Comparison of ENCODE assay signal across 13 cellular contexts in genomic region chr1:92736395-92736794, GRCh38. TPM values are rescaled to one million over a fixed set of nuclear protein-coding genes. Genes with fewer than 3 reads are reported as not detected.
DNase-seq lines count a peak whose midpoint lies in the region; ATAC-seq, FAIRE-seq and TF ChIP-seq lines count a peak whose summit lies in the region.
"Had no signal": no experiment of that assay in that cellular context is flagged by ENCODE, and none has a peak within 500 bp of the region (broad histone marks: within the 10 kb centered on the region; RNA-seq: fewer than 3 reads in every experiment).

No MANE protein-coding gene starts in this region.

- 61 to 69% (median 64%) methylated on average over 4 of the region's 4 CpGs for WGBS in heart left ventricle, 4 donors
- 60 to 66% methylated on average over 4 of the region's 4 CpGs for WGBS in testis, 2 donors

- H3K27ac Mint-ChIP-seq in activated naive CD8-positive, alpha-beta T cell treated with anti-CD3 and anti-CD28 coated beads, Interleukin-2, amount 50 U/mL, for 24 hours = no peak overlapping the region
- H3K27ac Mint-ChIP-seq: activated T-helper 17 cell treated with anti-CD3 and anti-CD28 coated beads, Interleukin-2, amount 50 U/mL, for 72 hours; stimulated activated naive CD8-positive, alpha-beta T cell treated with anti-CD3 and anti-CD28 coated beads, Interleukin-15, Interleukin-2, amounts not matched to agents 100 ng/mL and 50 ng/mL, for 24 hours had no signal

- no peak overlapping the region for H2AFZ ChIP-seq in endothelial cell of umbilical vein (ENCODE audit: low read depth, low read length)

- H3K79me2 ChIP-seq in endothelial cell of umbilical vein (ENCODE audit: control insufficient read depth, insufficient read depth, low read length) = peaks cover 4% of the 10 kb centered on the region

- no peaks in the 10 kb centered on the region for H3K9me3 Mint-ChIP-seq in activated naive CD8-positive, alpha-beta T cell treated with anti-CD3 and anti-CD28 coated beads, Interleukin-2, amount 50 U/mL, for 24 hours
- H3K9me3 Mint-ChIP-seq: activated T-helper 17 cell treated with anti-CD3 and anti-CD28 coated beads, Interleukin-2, amount 50 U/mL, for 72 hours; stimulated activated naive CD8-positive, alpha-beta T cell treated with anti-CD3 and anti-CD28 coated beads, Interleukin-15, Interleukin-2, amounts not matched to agents 100 ng/mL and 50 ng/mL, for 24 hours had no signal

- H3K4me1 ChIP-seq in heart left ventricle (peaks cover 0 to 13% (median 0%) of the 10 kb centered on the region in 12 donors), endothelial cell of umbilical vein (ENCODE audit: control insufficient read depth, extremely low read depth, insufficient read depth, low read length) (no peaks in the 10 kb centered on the region), testis (no peaks in the 10 kb centered on the region)

- peaks cover 4% of the 10 kb centered on the region for H3K27me3 Mint-ChIP-seq in activated naive CD8-positive, alpha-beta T cell treated with anti-CD3 and anti-CD28 coated beads, Interleukin-2, amount 50 U/mL, for 24 hours

- CTCF ChIA-PET in endothelial cell of umbilical vein (lab: Charles Lee) = interaction anchor here (0.6 to 2.8 kb wide), 7 partner anchors 8 to 426 kb away, joined by 3 to 12 read pairs (median 4); no protein-coding TSS in a partner anchor

- H3K4me3 ChIP-seq in heart left ventricle = no peak overlapping the region
- no peak overlapping the region for H3K4me3 ChIP-seq in endothelial cell of umbilical vein (replicated peaks in 1 of 3; ENCODE audit: insufficient read depth in 1 of 3, low read depth in 1 of 3, low read length in 3 of 3)
- no peak overlapping the region for H3K4me3 ChIP-seq in testis

- H3K36me3 Mint-ChIP-seq in activated naive CD8-positive, alpha-beta T cell treated with anti-CD3 and anti-CD28 coated beads, Interleukin-2, amount 50 U/mL, for 24 hours (ENCODE audit: low read depth) = no peaks in the 10 kb centered on the region

- ATAC-seq in heart left ventricle = peak in 3 of 4 donors; percentile 28 to 54 (median 45)
- no peak for ATAC-seq in Right ventricle myocardium inferior
- ATAC-seq in activated naive CD8-positive, alpha-beta T cell treated with anti-CD3 and anti-CD28 coated beads, Interleukin-2, amount 50 U/mL, for 24 hours = no peak
- no peak for ATAC-seq in HG03378 (IDR thresholded peaks at IDR 0.05; ENCODE audit: unreplicated experiment)
- ATAC-seq: activated T-helper 17 cell treated with anti-CD3 and anti-CD28 coated beads, Interleukin-2, amount 50 U/mL, for 72 hours had no signal

- H3K9me1 ChIP-seq in endothelial cell of umbilical vein (replicated peaks; ENCODE audit: control insufficient read depth, extremely low read depth, insufficient read depth, low read length) = no peaks in the 10 kb centered on the region

- POLR2A ChIA-PET in endothelial cell of umbilical vein (lab: Charles Lee) = no interaction called here

- H3K4me1 Mint-ChIP-seq in activated naive CD8-positive, alpha-beta T cell treated with anti-CD3 and anti-CD28 coated beads, Interleukin-2, amount 50 U/mL, for 24 hours = peaks cover 6% of the 10 kb centered on the region
- H3K4me1 Mint-ChIP-seq: activated T-helper 17 cell treated with anti-CD3 and anti-CD28 coated beads, Interleukin-2, amount 50 U/mL, for 72 hours had no signal

- peaks cover 0 to 24% (median 8%) of the 10 kb centered on the region in 9 donors for H3K36me3 ChIP-seq in heart left ventricle
- peaks cover 0 to 2% of the 10 kb centered on the region in 2 experiments for H3K36me3 ChIP-seq in endothelial cell of umbilical vein (ENCODE audit: control insufficient read depth in 2 of 2, extremely low read depth in 1 of 2, insufficient read depth in 2 of 2, low read length in 2 of 2)
- H3K36me3 ChIP-seq in testis (ENCODE audit: low read depth, missing control alignments) = no peaks in the 10 kb centered on the region

- peak in 5 of 12 donors; percentile 7 to 32 (median 24) for TF ChIP-seq CTCF in heart left ventricle (IDR thresholded peaks at IDR 0.05)
- TF ChIP-seq CTCF in endothelial cell of umbilical vein (IDR thresholded peaks at IDR 0.05; ENCODE audit: extremely low read depth in 1 of 2, insufficient read depth in 1 of 2, low read depth in 1 of 2, low read length in 2 of 2) = peak in 1 of 2 donors; percentile 17
- TF ChIP-seq CTCF in testis (IDR thresholded peaks at IDR 0.05) = peak in 1 of 3 experiments; percentile 17

- dilution Hi-C loops in endothelial cell of umbilical vein (cut with MboI; ENCODE audit: extremely low pct_ligation_motif_present, low sequenced_read_pairs) = no loop called here

- DNase-seq in heart left ventricle (no peak), Right ventricle myocardium inferior (ENCODE audit: missing footprints) (no peak), NAMALWA (ENCODE audit: low spot score) (peak; percentile 59), endothelial cell of umbilical vein (ENCODE audit: low read depth, low spot score) (peak; percentile 23), testis (peak; percentile 29), posterior vena cava (ENCODE audit: low spot score) (no peak)
- no peak for DNase-seq in activated naive CD8-positive, alpha-beta T cell treated with anti-CD3 and anti-CD28 coated beads, Interleukin-2, amount 50 U/mL, for 24 hours
- DNase-seq: Calu3, erythroblast, posterior cingulate gyrus had no signal

- H3K27ac ChIP-seq in heart left ventricle = no peak overlapping the region
- no peak overlapping the region for H3K27ac ChIP-seq in endothelial cell of umbilical vein (ENCODE audit: insufficient read depth, low read depth, low read length)
- no peak overlapping the region for H3K27ac ChIP-seq in testis

- no peak overlapping the region for H3K4me2 ChIP-seq in endothelial cell of umbilical vein (ENCODE audit: insufficient read depth, low read length)

- no TSS peak for BruUV-seq in endothelial cell of umbilical vein (replicated peaks; lab: Mats Ljungman, UMichigan)

- H3K4me3 Mint-ChIP-seq in activated naive CD8-positive, alpha-beta T cell treated with anti-CD3 and anti-CD28 coated beads, Interleukin-2, amount 50 U/mL, for 24 hours = no peak overlapping the region
- H3K4me3 Mint-ChIP-seq: activated T-helper 17 cell treated with anti-CD3 and anti-CD28 coated beads, Interleukin-2, amount 50 U/mL, for 72 hours; stimulated activated naive CD8-positive, alpha-beta T cell treated with anti-CD3 and anti-CD28 coated beads, Interleukin-15, Interleukin-2, amounts not matched to agents 100 ng/mL and 50 ng/mL, for 24 hours had no signal

- TF ChIP-seq POLR2A in heart left ventricle (IDR thresholded peaks at IDR 0.05) = no peak
- no peak for TF ChIP-seq POLR2A in endothelial cell of umbilical vein (IDR thresholded peaks at IDR 0.05; ENCODE audit: low read depth, low read length)
- TF ChIP-seq POLR2A in testis (IDR thresholded peaks at IDR 0.05) = no peak

- FAIRE-seq in endothelial cell of umbilical vein (lab: Jason Lieb, UNC) = no peak

- H3K9ac ChIP-seq in endothelial cell of umbilical vein (replicated peaks; ENCODE audit: extremely low read depth, insufficient read depth, low read length) = no peak overlapping the region

- H3K27me3 ChIP-seq in heart left ventricle (no peaks in the 10 kb centered on the region), endothelial cell of umbilical vein (ENCODE audit: control insufficient read depth in 2 of 2, insufficient read depth in 2 of 2, low read length in 2 of 2) (no peaks in the 10 kb centered on the region), testis (no peaks in the 10 kb centered on the region)

- H3K9me3 ChIP-seq in heart left ventricle (no peaks in the 10 kb centered on the region), endothelial cell of umbilical vein (replicated peaks; ENCODE audit: control insufficient read depth, insufficient read depth, low read length) (no peaks in the 10 kb centered on the region), testis (no peaks in the 10 kb centered on the region)

- peaks cover 2% of the 10 kb centered on the region for H4K20me1 ChIP-seq in endothelial cell of umbilical vein (replicated peaks; ENCODE audit: control insufficient read depth, extremely low read depth, insufficient read depth, low read length)

- intact Hi-C loops in heart left ventricle (cut with DNase I) = no loop called here
- intact Hi-C loops in Right ventricle myocardium inferior (cut with DNase I) = no loop called here
- intact Hi-C loops in endothelial cell of umbilical vein (cut with micrococcal nuclease) = no loop called here
- intact Hi-C loops in testis (cut with DNase I; ENCODE audit: low total_unique reads) = no loop called here
- intact Hi-C loops in posterior vena cava (cut with DNase I) = no loop called here

TF ChIP-seq in endothelial cell of umbilical vein, 7 proteins besides CTCF, POLR2A, EP300 and RAD21:
- TF ChIP-seq JUN (IDR thresholded peaks at IDR 0.05; ENCODE audit: borderline replicate concordance, insufficient read depth, insufficient read length, low read depth) (no peak), EZH2 (IDR thresholded peaks at IDR 0.05; ENCODE audit: borderline replicate concordance, low read depth, low read length, severe bottlenecking) (no peak), MYC (IDR thresholded peaks at IDR 0.05; ENCODE audit: low read depth, low read length) (no peak), POLR2AphosphoS5 (IDR thresholded peaks at IDR 0.05; ENCODE audit: insufficient read depth, low read depth, low read length) (no peak)
- TF ChIP-seq, protein P1, sequence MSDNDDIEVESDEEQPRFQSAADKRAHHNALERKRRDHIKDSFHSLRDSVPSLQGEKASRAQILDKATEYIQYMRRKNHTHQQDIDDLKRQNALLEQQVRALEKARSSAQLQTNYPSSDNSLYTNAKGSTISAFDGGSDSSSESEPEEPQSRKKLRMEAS (IDR thresholded peaks at IDR 0.05; ENCODE audit: insufficient read depth, insufficient read length) = no peak
TF ChIP-seq in endothelial cell of umbilical vein: peak in this region for 0.

RNA-seq across cellular contexts. Expression of gene EVI5, which starts 48.5 kb away (rescaled TPM):
- total RNA-seq in heart left ventricle (10 to 100 TPM; 16.7 to 34.6 (median 27.3) TPM), Right ventricle myocardium inferior (20.0 TPM), endothelial cell of umbilical vein (26.2 and 34.4 TPM in 2 replicates), testis (10 to 100 TPM; 58.7 to 73.9 TPM), posterior vena cava (10 to 100 TPM; 47.4 to 54.3 TPM)
- polyA plus RNA-seq in heart left ventricle (10 to 100 TPM in 1 of 2 donors, 1 to 10 TPM in 1; 3.5 to 14.3 TPM), endothelial cell of umbilical vein (5.0 TPM in 2 replicates), testis (ENCODE audit: insufficient read depth, low read depth, low replicate concordance) (27.0 TPM)
- polyA plus RNA-seq in endothelial cell of umbilical vein (2011; cell fraction: cytosol; rRNA removed) = 7.5 and 7.7 TPM in 2 replicates
- 8.2 and 11.2 TPM in 2 replicates for polyA plus RNA-seq in endothelial cell of umbilical vein (2011; cell fraction: nucleus; rRNA removed)
- 8.0 and 11.0 TPM in 2 replicates for polyA plus RNA-seq in endothelial cell of umbilical vein (2012)
- 14.8 and 23.3 TPM in 2 replicates for polyA minus RNA-seq in endothelial cell of umbilical vein
- 15.6 TPM for polyA minus RNA-seq in endothelial cell of umbilical vein (2011; cell fraction: cytosol; rRNA and poly(A)+ RNA removed)
- 30.0 and 35.6 TPM in 2 replicates for polyA minus RNA-seq in endothelial cell of umbilical vein (2011; cell fraction: nucleus; rRNA and poly(A)+ RNA removed)

Comparison
In these comparisons a context has a peak if more than half of its experiments do, and no peak if none do; other contexts are left out.
1. ATAC-seq: peak in heart left ventricle (3 of 4); none in Right ventricle myocardium inferior (single experiment), activated naive CD8-positive, alpha-beta T cell treated with anti-CD3 and anti-CD28 coated beads, Interleukin-2, amount 50 U/mL, for 24 hours (single experiment) and HG03378 (single experiment).
2. DNase-seq: peak in NAMALWA (single experiment), endothelial cell of umbilical vein (single experiment) and testis (single experiment); none in heart left ventricle (0 of 5), Right ventricle myocardium inferior (single experiment), activated naive CD8-positive, alpha-beta T cell treated with anti-CD3 and anti-CD28 coated beads, Interleukin-2, amount 50 U/mL, for 24 hours (single experiment) and posterior vena cava (single experiment).